In the genomic region with DNA sequence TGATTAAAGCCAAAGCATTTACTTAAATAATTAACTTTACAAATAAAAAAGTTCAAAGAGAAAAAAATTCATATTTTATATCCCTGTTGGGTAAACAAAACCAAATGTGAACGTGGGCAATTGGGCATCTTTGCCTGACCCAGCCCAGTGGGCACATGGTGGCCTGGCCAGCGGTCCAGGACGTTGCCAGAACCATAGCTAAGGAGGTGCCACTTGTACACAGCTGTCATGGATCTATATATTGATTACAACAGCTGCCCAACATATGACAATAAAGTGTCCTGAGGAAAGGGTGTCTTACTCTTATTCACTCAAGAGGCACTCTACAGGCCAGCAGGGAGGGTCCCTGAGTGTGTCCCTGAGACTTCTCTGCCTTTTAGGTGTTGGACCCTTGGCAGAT, we compare ENCODE assay signal across 15 cellular contexts.
DNase-seq lines count a peak whose midpoint lies in the region; ATAC-seq and TF ChIP-seq lines count a peak whose summit lies in the region.
"Had no signal": no experiment of that assay in that cellular context is flagged by ENCODE, and none has a peak within 500 bp of the region (broad histone marks: within the 10 kb centered on the region; RNA-seq: fewer than 3 reads in every experiment).

No MANE protein-coding gene starts in this region.

- no peak overlapping the region for H3K9ac ChIP-seq in mesendoderm (ENCODE audit: low read length)
- H3K9ac ChIP-seq: BLaER1 treated with 17β-estradiol and CSF1 and Interleukin-3, amounts not matched to agents 10 nM and 100 nM had no signal

- H3K4me1 Mint-ChIP-seq in mesothelial cell of epicardium = peaks cover 40% of the 10 kb centered on the region

- TF ChIP-seq EP300 in sigmoid colon (IDR thresholded peaks at IDR 0.05) = no peak

- no peak overlapping the region for H3K4me3 Mint-ChIP-seq in mesothelial cell of epicardium
- H3K4me3 Mint-ChIP-seq: CD4-positive, CD25-positive, alpha-beta regulatory T cell; HFFc6 had no signal

- H2AK5ac ChIP-seq in mesendoderm (ENCODE audit: low read length) = no peak overlapping the region

- H2BK15ac ChIP-seq in mesendoderm (replicated peaks; ENCODE audit: low read depth) = no peak overlapping the region

- H4K5ac ChIP-seq in mesendoderm (ENCODE audit: low read length) = no peak overlapping the region

- no peak for ATAC-seq in heart right ventricle

- peaks cover 56% of the 10 kb centered on the region for H3K79me1 ChIP-seq in mesendoderm (ENCODE audit: low read length)

- H3K18ac ChIP-seq in mesendoderm (ENCODE audit: low read length) = no peak overlapping the region

- no peak overlapping the region for H3K56ac ChIP-seq in mesendoderm (ENCODE audit: low read length)

- DNase-seq in left ventricle myocardium inferior (no peak), heart right ventricle (no peak), mesendoderm (no peak), sigmoid colon (peak; percentile 51), mesothelial cell of epicardium (ENCODE audit: low spot score in 2 of 2, unreplicated experiment in 2 of 2) (no peak), coronary artery (ENCODE audit: low spot score) (no peak), head of caudate nucleus (no peak), A673 (ENCODE audit: low spot score) (no peak)
- DNase-seq: CD4-positive, CD25-positive, alpha-beta regulatory T cell; DMS53; GF-D8; HFFc6 had no signal

- H3K4me3 ChIP-seq in left ventricle myocardium inferior = no peak overlapping the region
- no peak overlapping the region for H3K4me3 ChIP-seq in heart right ventricle
- no peak overlapping the region for H3K4me3 ChIP-seq in mesendoderm (ENCODE audit: low read length)
- no peak overlapping the region for H3K4me3 ChIP-seq in sigmoid colon
- no peak overlapping the region for H3K4me3 ChIP-seq in coronary artery
- no peak overlapping the region for H3K4me3 ChIP-seq in A673 (ENCODE audit: low read depth, low read length, poor library complexity, severe bottlenecking)
- H3K4me3 ChIP-seq: BLaER1 treated with 17β-estradiol and CSF1 and Interleukin-3, amounts not matched to agents 10 nM and 100 nM; HAP-1 had no signal

- H3K79me2 ChIP-seq in mesendoderm (ENCODE audit: control insufficient read depth, insufficient read depth, low read length) = peaks cover 65% of the 10 kb centered on the region

- TF ChIP-seq POLR2A in sigmoid colon (IDR thresholded peaks at IDR 0.05) = no peak

- CTCF ChIA-PET in A673 (lab: Charles Lee) = no interaction called here

- no peak overlapping the region for H4K8ac ChIP-seq in mesendoderm (ENCODE audit: low read depth, low read length)

- no peak overlapping the region for H3K23ac ChIP-seq in mesendoderm (ENCODE audit: low read length)

- no peaks in the 10 kb centered on the region for H3K36me3 Mint-ChIP-seq in mesothelial cell of epicardium
- H3K36me3 Mint-ChIP-seq: CD4-positive, CD25-positive, alpha-beta regulatory T cell had no signal

- no peak for TF ChIP-seq CTCF in left ventricle myocardium inferior (IDR thresholded peaks at IDR 0.05; ENCODE audit: borderline replicate concordance)
- no peak for TF ChIP-seq CTCF in heart right ventricle (IDR thresholded peaks at IDR 0.05)
- no peak for TF ChIP-seq CTCF in sigmoid colon (IDR thresholded peaks at IDR 0.05)
- TF ChIP-seq CTCF in mesothelial cell of epicardium (IDR thresholded peaks at IDR 0.05; ENCODE audit: unreplicated experiment) = no peak
- no peak for TF ChIP-seq CTCF in coronary artery (IDR thresholded peaks at IDR 0.05)
- no peak for TF ChIP-seq CTCF in A673 (conservative IDR thresholded peaks at IDR 0.05; ENCODE audit: low read depth, low read length)

- no peak overlapping the region for H2BK120ac ChIP-seq in mesendoderm (ENCODE audit: low read depth, low read length)

- H3K27me3 Mint-ChIP-seq in mesothelial cell of epicardium (ENCODE audit: low read depth) = no peaks in the 10 kb centered on the region

- no peak overlapping the region for H3K27ac Mint-ChIP-seq in mesothelial cell of epicardium
- H3K27ac Mint-ChIP-seq: CD4-positive, CD25-positive, alpha-beta regulatory T cell had no signal

- no TSS peak for BruUV-seq in A673 (replicated peaks; lab: Mats Ljungman, UMichigan)

- H3K9me3 Mint-ChIP-seq in mesothelial cell of epicardium = no peaks in the 10 kb centered on the region
- H3K9me3 Mint-ChIP-seq: HFFc6 had no signal

- intact Hi-C loops in left ventricle myocardium inferior (cut with micrococcal nuclease) (no loop called here), heart right ventricle (cut with DNase I) (no loop called here), sigmoid colon (cut with DNase I) (no loop called here), head of caudate nucleus (cut with DNase I) (no loop called here), A673 (cut with micrococcal nuclease; ENCODE audit: unreplicated experiment) (no loop called here)

- H3K4ac ChIP-seq in mesendoderm (ENCODE audit: low read depth, low read length) = peak overlapping the region; percentile 65

- POLR2A ChIA-PET in A673 (lab: Charles Lee; ENCODE audit: low non-redundant PET) = no interaction called here

- H2BK5ac ChIP-seq in mesendoderm (ENCODE audit: low read length) = no peak overlapping the region

- no peaks in the 10 kb centered on the region for H3K36me3 ChIP-seq in left ventricle myocardium inferior
- H3K36me3 ChIP-seq in heart right ventricle = no peaks in the 10 kb centered on the region
- H3K36me3 ChIP-seq in mesendoderm (ENCODE audit: control insufficient read depth, insufficient read depth, low read length) = no peaks in the 10 kb centered on the region
- no peaks in the 10 kb centered on the region for H3K36me3 ChIP-seq in sigmoid colon
- H3K36me3 ChIP-seq in A673 (ENCODE audit: insufficient read depth, low read length, poor library complexity, severe bottlenecking) = no peaks in the 10 kb centered on the region
- H3K36me3 ChIP-seq: HAP-1 had no signal

- H3K4me2 ChIP-seq in mesendoderm (ENCODE audit: low read length) = no peak overlapping the region
- H3K4me2 ChIP-seq: BLaER1 treated with 17β-estradiol and CSF1 and Interleukin-3, amounts not matched to agents 10 nM and 100 nM had no signal

- H3K4me1 ChIP-seq in left ventricle myocardium inferior = peaks cover 100% of the 10 kb centered on the region
- H3K4me1 ChIP-seq in heart right ventricle = peaks cover 14 to 98% (median 75%) of the 10 kb centered on the region in 9 donors
- H3K4me1 ChIP-seq in mesendoderm (ENCODE audit: control insufficient read depth, low read depth, low read length) = peaks cover 11% of the 10 kb centered on the region
- H3K4me1 ChIP-seq in sigmoid colon = peaks cover 0 to 42% (median 29%) of the 10 kb centered on the region in 4 donors
- H3K4me1 ChIP-seq in A673 (ENCODE audit: insufficient read depth, low read length, poor library complexity, severe bottlenecking) = no peaks in the 10 kb centered on the region
- H3K4me1 ChIP-seq: HAP-1 had no signal

- H3K27me3 ChIP-seq in left ventricle myocardium inferior (ENCODE audit: low read depth) (no peaks in the 10 kb centered on the region), heart right ventricle (no peaks in the 10 kb centered on the region), mesendoderm (ENCODE audit: insufficient read depth, low read length, poor library complexity) (no peaks in the 10 kb centered on the region), sigmoid colon (no peaks in the 10 kb centered on the region), A673 (replicated peaks; ENCODE audit: insufficient read depth, low read depth, low read length, poor library complexity) (no peaks in the 10 kb centered on the region)
- H3K27me3 ChIP-seq: BLaER1 treated with 17β-estradiol and CSF1 and Interleukin-3, amounts not matched to agents 10 nM and 100 nM had no signal

- peak overlapping the region; percentile 84 for H3K27ac ChIP-seq in left ventricle myocardium inferior (replicated peaks)
- peak overlapping the region in 1 of 10 donors; percentile 1 for H3K27ac ChIP-seq in heart right ventricle
- H3K27ac ChIP-seq in mesendoderm (ENCODE audit: low read depth, low read length) = no peak overlapping the region
- H3K27ac ChIP-seq in sigmoid colon = no peak overlapping the region
- H3K27ac ChIP-seq in coronary artery = no peak overlapping the region
- H3K27ac ChIP-seq in A673 (ENCODE audit: low read depth, low read length, poor library complexity, severe bottlenecking) = no peak overlapping the region
- H3K27ac ChIP-seq: 22Rv1; BLaER1 treated with 17β-estradiol and CSF1 and Interleukin-3, amounts not matched to agents 10 nM and 100 nM had no signal

- H3K9me3 ChIP-seq in left ventricle myocardium inferior (replicated peaks) (no peaks in the 10 kb centered on the region), heart right ventricle (no peaks in the 10 kb centered on the region), sigmoid colon (no peaks in the 10 kb centered on the region), A673 (ENCODE audit: low read depth, low read length, poor library complexity, severe bottlenecking) (no peaks in the 10 kb centered on the region)
- H3K9me3 ChIP-seq: HAP-1 had no signal

- 90 to 92% methylated on average over 3 of the region's 3 CpGs for WGBS in heart right ventricle, 2 donors
- no CpG with 5 or more reads among the region's 3 CpGs for WGBS in mesendoderm (ENCODE audit: extremely low coverage, insufficient coverage, low lambda C conversion rate)
- WGBS in sigmoid colon, 2 donors = 60 to 82% methylated on average over 3 of the region's 3 CpGs
